ENCODE assay signal across 1 cellular context in the genomic region with DNA sequence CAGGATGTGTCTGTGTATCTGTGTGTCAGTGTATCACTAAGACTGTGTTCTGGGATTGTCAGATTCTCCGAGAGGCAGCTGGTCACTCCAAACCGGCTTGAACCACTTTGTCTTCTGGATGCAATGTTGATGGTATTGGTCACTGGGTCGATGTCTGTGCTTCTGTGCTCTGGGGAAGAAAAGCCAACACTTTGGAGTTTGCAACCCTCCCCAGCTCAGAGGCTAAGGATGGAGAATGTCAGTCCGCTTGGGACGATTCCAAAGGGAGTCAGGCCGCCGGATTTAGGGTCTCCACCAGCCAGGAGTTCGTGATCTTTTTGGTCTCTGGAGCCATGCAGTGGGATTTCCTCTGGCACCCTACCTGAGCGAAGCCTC.
TF ChIP-seq lines count a peak whose summit lies in the region.

No MANE protein-coding gene starts in this region.

TF ChIP-seq in neural cell, 6 proteins besides CTCF, POLR2A, EP300 and RAD21 (continued from another document):
- TF ChIP-seq MXI1 (conservative IDR thresholded peaks at IDR 0.05; ENCODE audit: poor library complexity, severe bottlenecking): no peak
- no peak for TF ChIP-seq SMC3 (conservative IDR thresholded peaks at IDR 0.05; ENCODE audit: poor library complexity)
